Comparison of ENCODE assay signal across 17 cellular contexts in the genomic region with DNA sequence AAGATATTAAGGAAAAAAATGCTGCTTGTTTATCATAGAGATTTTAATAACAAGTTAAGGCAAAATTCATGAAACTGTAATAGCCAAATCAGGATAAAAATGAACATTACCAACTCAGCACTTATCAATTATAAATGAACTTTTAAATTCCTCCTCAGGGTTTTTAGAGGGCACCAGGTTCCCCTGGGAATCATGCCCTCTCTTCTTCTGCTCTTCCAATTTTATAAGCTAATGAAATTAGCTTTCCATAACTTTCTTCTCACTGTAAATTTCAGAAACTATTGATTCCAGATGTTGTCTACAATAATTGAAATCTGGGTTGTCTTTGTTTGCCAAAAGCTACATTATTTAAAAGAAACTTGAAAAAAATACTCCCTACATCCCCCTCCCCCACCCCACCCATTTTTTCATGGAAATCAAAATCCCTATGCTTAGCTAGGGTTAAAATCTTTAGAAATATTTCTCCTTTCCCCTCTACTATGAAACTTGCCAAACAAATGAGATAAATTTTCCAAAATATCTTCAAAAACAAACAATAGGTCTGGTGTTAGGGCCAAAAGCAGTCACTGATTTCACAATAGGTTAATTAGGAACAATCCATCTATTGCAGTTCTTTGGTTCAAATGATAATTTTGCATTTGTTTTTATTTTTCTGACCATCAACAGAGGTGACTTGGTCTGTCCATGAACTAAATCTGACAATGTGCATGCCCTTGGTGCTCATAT.
"Had no signal": no experiment of that assay in that cellular context is flagged by ENCODE, and none has a peak within 500 bp of the region (broad histone marks: within the 10 kb centered on the region; RNA-seq: fewer than 3 reads in every experiment).

No MANE protein-coding gene starts in this region.

- H3K27me3 ChIP-seq: sigmoid colon, upper lobe of left lung had no signal

- H3K36me3 ChIP-seq: sigmoid colon, thoracic aorta, upper lobe of left lung had no signal

- H3K4me2 ChIP-seq: smooth muscle cell had no signal

- DNase-seq: activated CD4-positive, alpha-beta T cell treated with anti-CD3 and anti-CD28 coated beads, Interleukin-2, amount 50 U/mL, for 4 hours; activated naive CD4-positive, alpha-beta T cell treated with anti-CD3 and anti-CD28 coated beads for 36 hours; activated T-cell treated with anti-CD3 and anti-CD28 coated beads, Interleukin-2, amount 50 U/mL, for 48 hours; left colon; naive B cell; nucleus accumbens; sigmoid colon; stimulated activated CD4-positive, alpha-beta T cell treated with anti-CD3 and anti-CD28 coated beads, Interleukin-15, amount 100 ng/mL, for 24 hours; stimulated activated CD8-positive, alpha-beta memory T cell treated with anti-CD3 and anti-CD28 coated beads, Interleukin-4, amount 100 ng/mL, for 48 hours; stimulated activated naive B cell treated with anti-CD40 and anti-IgM and Interleukin-4, amounts not matched to agents 10 μg/mL and 1 μg/mL and 100 μg/mL, for 72 hours; T-helper 1 cell; T-helper 9 cell; upper lobe of left lung had no signal

- FAIRE-seq: keratinocyte had no signal

- H3K4me3 ChIP-seq: lung, sigmoid colon, smooth muscle cell, thoracic aorta, upper lobe of left lung had no signal

- ATAC-seq: left colon; stimulated activated naive B cell treated with anti-CD40 and anti-IgM and Interleukin-4, amounts not matched to agents 10 μg/mL and 1 μg/mL and 100 μg/mL, for 72 hours had no signal

- H3K27ac ChIP-seq: sigmoid colon, thoracic aorta had no signal

- H3K9me3 ChIP-seq: sigmoid colon, thoracic aorta, upper lobe of left lung had no signal
